8 cellular contexts compared by ENCODE assay signal in genomic region chr12:110888256-110888991, GRCh38. TPM values are rescaled to one million over a fixed set of nuclear protein-coding genes. Genes with fewer than 3 reads are reported as not detected.
DNase-seq lines count a peak whose midpoint lies in the region; ATAC-seq and TF ChIP-seq lines count a peak whose summit lies in the region.

No MANE protein-coding gene starts in this region.

- peaks cover 8% of the 10 kb centered on the region for H3F3A ChIP-seq in neural progenitor cell (ENCODE audit: low read depth)

- intact Hi-C loops in A673 (cut with micrococcal nuclease; ENCODE audit: unreplicated experiment): loop anchor here (1.0 to 5.0 kb wide), 4 partner anchors 62 to 420 kb away; partner anchors contain the start of genes FAM216A, GPN3 and TCTN1

- ATAC-seq in GM21526 (IDR thresholded peaks at IDR 0.05; ENCODE audit: low FRiP score, unreplicated experiment) (peak; percentile 13), naive B cell (ENCODE audit: low read depth in 2 of 2) (no peak)
- ATAC-seq in activated naive CD8-positive, alpha-beta T cell treated with anti-CD3 and anti-CD28 coated beads, Interleukin-2, amount 50 U/mL, for 24 hours: no peak

- peaks cover 5% of the 10 kb centered on the region for H3K27me3 Mint-ChIP-seq in activated naive CD8-positive, alpha-beta T cell treated with anti-CD3 and anti-CD28 coated beads, Interleukin-2, amount 50 U/mL, for 24 hours
- H3K27me3 Mint-ChIP-seq in naive B cell (peaks cover 3 to 4% (median 4%) of the 10 kb centered on the region in 3 donors), neural progenitor cell (ENCODE audit: insufficient read depth, low read depth) (peaks cover 16% of the 10 kb centered on the region)

- H3K4me3 ChIP-seq in A673 (ENCODE audit: low read depth, low read length, poor library complexity, severe bottlenecking) (peak overlapping the region; percentile 44), neural progenitor cell (no peak overlapping the region)

- H4K20me1 ChIP-seq in neural progenitor cell (ENCODE audit: low read depth): no peaks in the 10 kb centered on the region

- BruUV-seq in A673 (replicated peaks; lab: Mats Ljungman, UMichigan): no TSS peak

- CTCF ChIA-PET in A673 (lab: Charles Lee): interaction anchor here (0.6 to 1.0 kb wide), 9 partner anchors 26 to 438 kb away, joined by 3 to 9 read pairs (median 4); partner anchors contain the start of gene ARPC3

- TF ChIP-seq CTCF in A673 (conservative IDR thresholded peaks at IDR 0.05; ENCODE audit: low read depth, low read length) (peak; percentile 15; the same call in 1 of the 2 replicates), neural progenitor cell (IDR thresholded peaks at IDR 0.05) (no peak)

- POLR2A ChIA-PET in A673 (lab: Charles Lee; ENCODE audit: low non-redundant PET): interaction anchor here (0.7 kb wide), 1 partner anchor 61 kb away, joined by 4 read pairs; no protein-coding TSS in a partner anchor

- H3K27me3 ChIP-seq in A673 (replicated peaks; ENCODE audit: insufficient read depth, low read depth, low read length, poor library complexity): no peaks in the 10 kb centered on the region
- H3K27me3 ChIP-seq in neural progenitor cell: no peaks in the 10 kb centered on the region

- no peaks in the 10 kb centered on the region for H3K9me3 Mint-ChIP-seq in activated naive CD8-positive, alpha-beta T cell treated with anti-CD3 and anti-CD28 coated beads, Interleukin-2, amount 50 U/mL, for 24 hours
- H3K9me3 Mint-ChIP-seq in naive B cell: no peaks in the 10 kb centered on the region
- no peaks in the 10 kb centered on the region for H3K9me3 Mint-ChIP-seq in neural progenitor cell

- H3K4me1 ChIP-seq in A673 (ENCODE audit: insufficient read depth, low read length, poor library complexity, severe bottlenecking): no peaks in the 10 kb centered on the region
- H3K4me1 ChIP-seq in neural progenitor cell: peaks cover 8% of the 10 kb centered on the region

- H3K36me3 ChIP-seq in A673 (ENCODE audit: insufficient read depth, low read length, poor library complexity, severe bottlenecking): no peaks in the 10 kb centered on the region
- H3K36me3 ChIP-seq in neural progenitor cell: no peaks in the 10 kb centered on the region

- H3K4me1 Mint-ChIP-seq in activated naive CD8-positive, alpha-beta T cell treated with anti-CD3 and anti-CD28 coated beads, Interleukin-2, amount 50 U/mL, for 24 hours: peaks cover 7% of the 10 kb centered on the region
- peaks cover 4 to 7% (median 6%) of the 10 kb centered on the region in 3 donors for H3K4me1 Mint-ChIP-seq in naive B cell
- peaks cover 14% of the 10 kb centered on the region for H3K4me1 Mint-ChIP-seq in neural progenitor cell

- no peak overlapping the region for H3K9ac ChIP-seq in neural progenitor cell

- no peaks in the 10 kb centered on the region for H3K79me2 ChIP-seq in neural progenitor cell (ENCODE audit: low read depth)

- H3K36me3 Mint-ChIP-seq in activated naive CD8-positive, alpha-beta T cell treated with anti-CD3 and anti-CD28 coated beads, Interleukin-2, amount 50 U/mL, for 24 hours (ENCODE audit: low read depth): no peaks in the 10 kb centered on the region
- no peaks in the 10 kb centered on the region for H3K36me3 Mint-ChIP-seq in naive B cell
- no peaks in the 10 kb centered on the region for H3K36me3 Mint-ChIP-seq in neural progenitor cell

- DNase-seq in A673 (ENCODE audit: low spot score) (peak; percentile 49), naive B cell (no peak), globus pallidus (ENCODE audit: low spot score) (no peak), NCI-H1694 treated with DMSO at 0.1 percent for 48 hours (lab: John Stamatoyannopoulos, UW) (no peak), neural progenitor cell (ENCODE audit: low spot score) (no peak), NCI-H1092 treated with DMSO at 0.1 percent for 48 hours (lab: John Stamatoyannopoulos, UW) (no peak)
- DNase-seq in activated naive CD8-positive, alpha-beta T cell treated with anti-CD3 and anti-CD28 coated beads, Interleukin-2, amount 50 U/mL, for 24 hours: no peak

- no peak overlapping the region for H3K27ac Mint-ChIP-seq in activated naive CD8-positive, alpha-beta T cell treated with anti-CD3 and anti-CD28 coated beads, Interleukin-2, amount 50 U/mL, for 24 hours
- H3K27ac Mint-ChIP-seq in naive B cell (peak overlapping the region in 3 of 6 donors; percentile 70 to 95 (median 95)), neural progenitor cell (no peak overlapping the region)

- no peaks in the 10 kb centered on the region for H3K9me3 ChIP-seq in A673 (ENCODE audit: low read depth, low read length, poor library complexity, severe bottlenecking)
- no peaks in the 10 kb centered on the region for H3K9me3 ChIP-seq in neural progenitor cell (ENCODE audit: low read depth)

- no peak overlapping the region for H2AFZ ChIP-seq in neural progenitor cell (replicated peaks)

- H3K4me3 Mint-ChIP-seq in activated naive CD8-positive, alpha-beta T cell treated with anti-CD3 and anti-CD28 coated beads, Interleukin-2, amount 50 U/mL, for 24 hours: peak overlapping the region; percentile 85
- H3K4me3 Mint-ChIP-seq in naive B cell (peak overlapping the region in 7 of 8 donors; percentile 86 to 95 (median 91)), neural progenitor cell (no peak overlapping the region)

- H3K27ac ChIP-seq in A673 (ENCODE audit: low read depth, low read length, poor library complexity, severe bottlenecking) (peak overlapping the region; percentile 70), neural progenitor cell (no peak overlapping the region)

- no peak overlapping the region for H3K4me2 ChIP-seq in neural progenitor cell

RNA-seq across cellular contexts. Expression of gene MYL2, which starts 32.0 kb away (rescaled TPM):
- total RNA-seq in A673 (2021) (not detected in 2 replicates), neural progenitor cell (ENCODE audit: low replicate concordance) (not detected in 2 replicates)
- polyA plus RNA-seq in naive B cell (ENCODE audit: low read depth in 6 of 6): 1 to 10 TPM in 1 of 6 donors, under 1 TPM in 1, not detected in 4; 0.84 to 1.9 TPM

RNA-seq across cellular contexts. Expression of gene CCDC63, which starts 41.6 kb away (rescaled TPM):
- total RNA-seq in A673 (2021): 0.24 TPM in 1 of 2 replicates, not detected in the other
- not detected for polyA plus RNA-seq in naive B cell (ENCODE audit: low read depth in 6 of 6)
- 0.24 TPM in 1 of 2 replicates, not detected in the other for total RNA-seq in neural progenitor cell (ENCODE audit: low replicate concordance)
